In genomic region chrX:118499295-118499694, GRCh38 we compare ENCODE assay signal across 1 cellular context.
TF ChIP-seq lines count a peak whose summit lies in the region.

No MANE protein-coding gene starts in this region.

TF ChIP-seq in HepG2, 621 proteins besides CTCF, POLR2A, EP300 and RAD21 (continued from another document):
- no peak for TF ChIP-seq ATF6 (CRISPR knock-in tag; conservative IDR thresholded peaks at IDR 0.05)
- TF ChIP-seq ZNF574 (CRISPR knock-in tag; IDR thresholded peaks at IDR 0.05), result no peak
- no peak for TF ChIP-seq DPF2 (CRISPR knock-in tag; IDR thresholded peaks at IDR 0.05; ENCODE audit: borderline replicate concordance, low read depth)
- TF ChIP-seq ZNF576 (CRISPR knock-in tag; IDR thresholded peaks at IDR 0.05), result no peak
- no peak for TF ChIP-seq ZNF558 (CRISPR knock-in tag; IDR thresholded peaks at IDR 0.05; ENCODE audit: borderline replicate concordance)
